Comparison of ENCODE assay signal across 11 cellular contexts in the genomic region with DNA sequence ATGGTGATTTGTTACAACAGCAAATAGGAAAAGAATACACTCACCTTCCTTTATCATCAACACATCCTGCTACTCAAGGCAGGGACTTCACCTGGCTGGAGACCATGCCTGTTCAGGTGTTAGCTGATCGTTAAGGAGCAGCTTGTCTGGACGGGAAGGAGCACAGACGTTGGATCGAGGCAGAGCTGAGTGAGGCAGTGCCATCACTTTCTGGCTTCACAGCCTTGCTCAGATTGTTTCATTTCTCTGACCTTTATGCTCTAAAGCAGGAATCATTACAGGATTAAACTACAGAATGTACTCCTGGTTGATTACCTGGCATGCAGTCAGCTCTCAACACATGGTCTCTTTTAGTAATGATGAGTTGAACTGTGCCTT.
A peak's percentile ranks its signal among the peaks of the same experiment; 100 is the strongest.
DNase-seq lines count a peak whose midpoint lies in the region; ATAC-seq and TF ChIP-seq lines count a peak whose summit lies in the region.
"Had no signal": no experiment of that assay in that cellular context is flagged by ENCODE, and none has a peak within 500 bp of the region (broad histone marks: within the 10 kb centered on the region; RNA-seq: fewer than 3 reads in every experiment).

No MANE protein-coding gene starts in this region.

- H3K27me3 ChIP-seq in left ventricle myocardium inferior (ENCODE audit: low read depth) (no peaks in the 10 kb centered on the region), osteoblast (ENCODE audit: insufficient read depth, low read length) (no peaks in the 10 kb centered on the region), uterus (no peaks in the 10 kb centered on the region)
- H3K27me3 ChIP-seq: cardiac muscle cell had no signal

- ATAC-seq in Right ventricle myocardium superior (ENCODE audit: poor library complexity) (no peak), esophagus mucosa (peak; percentile 25), GM18505 (IDR thresholded peaks at IDR 0.05; ENCODE audit: unreplicated experiment) (no peak), GM21717 (IDR thresholded peaks at IDR 0.05; ENCODE audit: unreplicated experiment) (no peak)

- no peak overlapping the region for H2AFZ ChIP-seq in osteoblast (ENCODE audit: low read length)

- no peaks in the 10 kb centered on the region for H3K9me3 ChIP-seq in left ventricle myocardium inferior (replicated peaks)
- H3K9me3 ChIP-seq in osteoblast (ENCODE audit: low read depth, low read length) = no peaks in the 10 kb centered on the region
- H3K9me3 ChIP-seq in uterus = no peaks in the 10 kb centered on the region

- H3K79me2 ChIP-seq in osteoblast (ENCODE audit: insufficient read depth, low read length) = no peaks in the 10 kb centered on the region

- H3K27ac ChIP-seq in left ventricle myocardium inferior (replicated peaks) (peak overlapping the region; percentile 89), osteoblast (ENCODE audit: low read depth, low read length) (peak overlapping the region; percentile 7), uterus (peak overlapping the region; percentile 73 to 80)
- H3K27ac ChIP-seq: cardiac muscle cell had no signal

- DNase-seq in left ventricle myocardium inferior (no peak), Right ventricle myocardium superior (no peak), osteoblast (ENCODE audit: insufficient read length, low spot score, missing footprints) (no peak), uterus (no peak), NCI-H1048 (lab: John Stamatoyannopoulos, UW) (no peak)
- DNase-seq: immature natural killer cell, MM.1S had no signal

- peaks cover 3% of the 10 kb centered on the region for H4K20me1 ChIP-seq in osteoblast (ENCODE audit: insufficient read depth, low read length)

- H3K36me3 ChIP-seq in left ventricle myocardium inferior = no peaks in the 10 kb centered on the region
- no peaks in the 10 kb centered on the region for H3K36me3 ChIP-seq in osteoblast (ENCODE audit: insufficient read depth, low read length)
- no peaks in the 10 kb centered on the region for H3K36me3 ChIP-seq in uterus
- H3K36me3 ChIP-seq: cardiac muscle cell had no signal

- no peak for TF ChIP-seq POLR2A in uterus (IDR thresholded peaks at IDR 0.05)
- TF ChIP-seq POLR2A in GM18505 (IDR thresholded peaks at IDR 0.05; ENCODE audit: borderline replicate concordance, extremely low read depth, insufficient read depth, insufficient read length) = no peak

- H3K4me3 ChIP-seq in left ventricle myocardium inferior = peak overlapping the region; percentile 47
- H3K4me3 ChIP-seq in osteoblast (ENCODE audit: insufficient read depth, low read length) = peak overlapping the region; percentile 20
- H3K4me3 ChIP-seq in uterus = no peak overlapping the region
- H3K4me3 ChIP-seq: cardiac muscle cell had no signal

- TF ChIP-seq CTCF in left ventricle myocardium inferior (IDR thresholded peaks at IDR 0.05; ENCODE audit: borderline replicate concordance) = no peak
- TF ChIP-seq CTCF in osteoblast (IDR thresholded peaks at IDR 0.05; ENCODE audit: extremely low read depth, low read depth, low read length) = no peak
- no peak for TF ChIP-seq CTCF in uterus (IDR thresholded peaks at IDR 0.05)

- intact Hi-C loops in left ventricle myocardium inferior (cut with micrococcal nuclease) = no loop called here
- intact Hi-C loops in Right ventricle myocardium superior (cut with DNase I) = no loop called here
- intact Hi-C loops in uterus (cut with DNase I; ENCODE audit: low total_unique reads) = no loop called here

- peak overlapping the region; percentile 67 for H3K4me2 ChIP-seq in osteoblast (ENCODE audit: insufficient read depth, low read length)

- peaks cover 45% of the 10 kb centered on the region for H3K4me1 ChIP-seq in left ventricle myocardium inferior
- H3K4me1 ChIP-seq in osteoblast (ENCODE audit: insufficient read depth, low read length) = peaks cover 16% of the 10 kb centered on the region
- H3K4me1 ChIP-seq in uterus = peaks cover 0 to 8% of the 10 kb centered on the region in 2 donors

Comparison
In these comparisons a context has a peak if more than half of its experiments do, and no peak if none do; other contexts are left out.
1. H3K27ac ChIP-seq: peak in every context shown above with its lines; median percentile 89 in left ventricle myocardium inferior; 76 in uterus; 7 in osteoblast.
2. H3K4me3 ChIP-seq: peak in left ventricle myocardium inferior (single experiment) and osteoblast (single experiment); none in uterus (0 of 2).